16 cellular contexts compared by ENCODE assay signal in the genomic region with DNA sequence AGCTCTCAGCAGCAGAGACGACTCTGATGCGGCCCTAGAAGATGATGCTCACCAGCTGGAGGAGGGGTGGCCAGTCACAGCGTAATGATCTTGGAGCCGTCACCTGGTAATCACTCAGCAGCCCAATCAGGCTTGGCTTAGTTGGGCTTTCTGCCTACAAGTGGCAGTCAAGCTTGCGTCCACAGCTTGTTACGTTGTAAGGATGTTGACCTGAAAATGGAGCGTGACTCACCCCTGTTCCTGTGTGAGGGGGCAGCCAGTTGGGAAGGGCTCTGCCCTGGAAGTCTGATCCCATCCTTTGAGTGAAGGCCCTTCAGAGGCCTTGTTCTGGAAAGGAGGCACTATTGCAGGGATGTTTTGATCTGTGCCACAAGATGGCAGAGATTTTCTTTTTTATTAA. TPM values are rescaled to one million over a fixed set of nuclear protein-coding genes. Genes with fewer than 3 reads are reported as not detected.
DNase-seq lines count a peak whose midpoint lies in the region; ATAC-seq and TF ChIP-seq lines count a peak whose summit lies in the region.
"Had no signal": no experiment of that assay in that cellular context is flagged by ENCODE, and none has a peak within 500 bp of the region (broad histone marks: within the 10 kb centered on the region; RNA-seq: fewer than 3 reads in every experiment).

No MANE protein-coding gene starts in this region.

- H4K20me1 ChIP-seq in IMR-90 (ENCODE audit: insufficient read depth, low read length), result no peaks in the 10 kb centered on the region

- 92% methylated on average over 5 of the region's 7 CpGs; no CpG with 5 or more reads in 1 of the 2 experiments for WGBS in IMR-90 (ENCODE audit: extremely low coverage in 2 of 2, insufficient read length in 1 of 2), 2 experiments

- TF ChIP-seq CTCF in IMR-90 (conservative IDR thresholded peaks at IDR 0.05; ENCODE audit: low read depth, low read length), result no peak

- no peak overlapping the region for H3K14ac ChIP-seq in IMR-90 (replicated peaks; ENCODE audit: low read depth, low read length)

- H3K36me3 Mint-ChIP-seq in naive thymus-derived CD4-positive, alpha-beta T cell, result peaks cover 4 to 57% (median 16%) of the 10 kb centered on the region in 5 donors

- no peak overlapping the region for H3K56ac ChIP-seq in IMR-90 (ENCODE audit: extremely low read depth, insufficient read depth, low read length)

- no peaks in the 10 kb centered on the region for H3K9me3 ChIP-seq in IMR-90 (ENCODE audit: control insufficient read depth, insufficient read depth, low read length)
- no peaks in the 10 kb centered on the region for H3K9me3 ChIP-seq in naive thymus-derived CD4-positive, alpha-beta T cell (ENCODE audit: control insufficient read depth in 2 of 3, low read length in 3 of 3)

- no peak overlapping the region for H2AK5ac ChIP-seq in IMR-90 (ENCODE audit: low read depth, low read length)

- TF ChIP-seq RAD21 in IMR-90 (IDR thresholded peaks at IDR 0.05; ENCODE audit: low read length), result no peak

- BruUV-seq in IMR-90 (replicated peaks; lab: Mats Ljungman, UMichigan), result no TSS peak

- no peaks in the 10 kb centered on the region for H3K27me3 ChIP-seq in IMR-90 (ENCODE audit: control insufficient read depth, insufficient read depth, low read length)
- no peaks in the 10 kb centered on the region for H3K27me3 ChIP-seq in naive thymus-derived CD4-positive, alpha-beta T cell (ENCODE audit: control insufficient read depth in 2 of 2, insufficient read depth in 2 of 2, low read length in 2 of 2)

- H2AK9ac ChIP-seq in IMR-90 (replicated peaks; ENCODE audit: low read depth, low read length, poor library complexity), result no peak overlapping the region

- peaks cover 2% of the 10 kb centered on the region; the same call in 1 of the 2 replicates for H3K4me1 ChIP-seq in IMR-90 (ENCODE audit: control insufficient read depth, insufficient read depth, low read length)
- no peaks in the 10 kb centered on the region for H3K4me1 ChIP-seq in naive thymus-derived CD4-positive, alpha-beta T cell (ENCODE audit: control insufficient read depth in 2 of 2, insufficient read depth in 2 of 2, low read length in 2 of 2)

- no peak overlapping the region for H3K4me3 Mint-ChIP-seq in naive thymus-derived CD4-positive, alpha-beta T cell
- H3K4me3 Mint-ChIP-seq: activated T-helper 1 cell treated with anti-CD3 and anti-CD28 coated beads, Interleukin-12 subunit alpha, Interleukin-12 subunit beta, Interleukin-2, Interleukin-4 antibody, amounts not matched to agents 30 ng/mL and 10 ng/mL and 1 ng/mL, durations not matched to agents 14 hours and 24 hours and 36 hours; CD8-positive, alpha-beta T cell had no signal

- H3K9me3 Mint-ChIP-seq in naive thymus-derived CD4-positive, alpha-beta T cell, result no peaks in the 10 kb centered on the region
- H3K9me3 Mint-ChIP-seq: activated T-helper 1 cell treated with anti-CD3 and anti-CD28 coated beads, Interleukin-12 subunit alpha, Interleukin-12 subunit beta, Interleukin-2, Interleukin-4 antibody, amounts not matched to agents 30 ng/mL and 10 ng/mL and 1 ng/mL, durations not matched to agents 14 hours and 24 hours and 36 hours; CD8-positive, alpha-beta T cell had no signal

- no peak overlapping the region for H3K4me2 ChIP-seq in IMR-90 (ENCODE audit: low read depth, low read length)

- H3K27me3 Mint-ChIP-seq in naive thymus-derived CD4-positive, alpha-beta T cell, result no peaks in the 10 kb centered on the region

- H3K36me3 ChIP-seq in IMR-90 (ENCODE audit: control insufficient read depth, insufficient read depth, low read length), result peaks cover 17% of the 10 kb centered on the region
- H3K36me3 ChIP-seq in naive thymus-derived CD4-positive, alpha-beta T cell (ENCODE audit: control insufficient read depth in 2 of 3, insufficient read depth in 3 of 3, low read length in 3 of 3), result peaks cover 4 to 41% (median 9%) of the 10 kb centered on the region in 3 experiments

- no peak overlapping the region for H2AFZ ChIP-seq in IMR-90 (replicated peaks; ENCODE audit: low read length, poor library complexity)

- H2BK20ac ChIP-seq in IMR-90 (ENCODE audit: low read depth, low read length), result no peak overlapping the region

- POLR2A ChIA-PET in IMR-90 (lab: Charles Lee; ENCODE audit: unreplicated experiment), result no interaction called here
- POLR2A ChIA-PET in naive thymus-derived CD4-positive, alpha-beta T cell (lab: Charles Lee), result interaction anchor here (0.8 kb wide), 1 partner anchor 217 kb away, joined by 3 read pairs; no protein-coding TSS in a partner anchor

- H3K4me1 Mint-ChIP-seq in naive thymus-derived CD4-positive, alpha-beta T cell, result peaks cover 0 to 11% (median 4%) of the 10 kb centered on the region in 7 donors

- no peak for TF ChIP-seq POLR2A in IMR-90 (IDR thresholded peaks at IDR 0.05; ENCODE audit: low read depth, low read length)

- H2BK120ac ChIP-seq in IMR-90 (ENCODE audit: low read depth, low read length), result no peak overlapping the region

- H2BK15ac ChIP-seq in IMR-90 (ENCODE audit: low read depth, low read length), result no peak overlapping the region

- no peak overlapping the region for H3K4ac ChIP-seq in IMR-90 (ENCODE audit: low read depth, low read length)

- no peak overlapping the region for H4K8ac ChIP-seq in IMR-90 (ENCODE audit: low read depth in 2 of 2, low read length in 2 of 2)

- H3K9ac ChIP-seq in IMR-90 (ENCODE audit: low read depth, low read length), result no peak overlapping the region

- H3K27ac Mint-ChIP-seq in naive thymus-derived CD4-positive, alpha-beta T cell, result no peak overlapping the region
- H3K27ac Mint-ChIP-seq: activated T-helper 1 cell treated with anti-CD3 and anti-CD28 coated beads, Interleukin-12 subunit alpha, Interleukin-12 subunit beta, Interleukin-2, Interleukin-4 antibody, amounts not matched to agents 30 ng/mL and 10 ng/mL and 1 ng/mL, durations not matched to agents 14 hours and 24 hours and 36 hours; CD8-positive, alpha-beta T cell had no signal

- H3K18ac ChIP-seq in IMR-90 (ENCODE audit: low read depth, low read length), result no peak overlapping the region

- dilution Hi-C loops in IMR-90 (cut with HindIII; ENCODE audit: low sequenced_read_pairs, unreplicated experiment), result no loop called here

- intact Hi-C loops in IMR-90 (cut with micrococcal nuclease), result no loop called here
- intact Hi-C loops in posterior vena cava (cut with DNase I), result no loop called here
- intact Hi-C loops in naive thymus-derived CD4-positive, alpha-beta T cell (cut with micrococcal nuclease), result no loop called here

- DNase-seq in EH (ENCODE audit: low read depth) (peak; percentile 65), IMR-90 (peak; percentile 24), dedifferentiated amniotic fluid mesenchymal stem cell (ENCODE audit: extremely low spot score) (peak; percentile 57), posterior vena cava (ENCODE audit: low spot score) (peak; percentile 22), C1 segment of cervical spinal cord (lab: John Stamatoyannopoulos, UW) (no peak), DMS79 treated with DMSO at 0.1 percent for 48 hours (lab: John Stamatoyannopoulos, UW) (no peak)
- no peak for DNase-seq in naive thymus-derived CD4-positive, alpha-beta T cell
- DNase-seq: activated CD4-positive, alpha-beta T cell treated with anti-CD3 and anti-CD28 coated beads for 48 hours; CD8-positive, alpha-beta T cell; GF-D8; kidney; NCI-H1417; stimulated activated CD4-positive, alpha-beta T cell treated with anti-CD3 and anti-CD28 coated beads, Interleukin-1b, Interleukin-23, amount 100 ng/mL, for 48 hours had no signal

- H4K5ac ChIP-seq in IMR-90 (ENCODE audit: low read depth, low read length), result no peak overlapping the region

- CTCF ChIA-PET in IMR-90 (lab: Yijun Ruan, JAX), result no interaction called here
- CTCF ChIA-PET in naive thymus-derived CD4-positive, alpha-beta T cell (lab: Charles Lee), result no interaction called here

- in situ Hi-C loops in IMR-90 (cut with MboI; ENCODE audit: low sequenced_read_pairs), result loop anchor here (25.0 kb wide), 1 partner anchor 528 kb away; no protein-coding TSS in a partner anchor

- no peak overlapping the region for H3K23ac ChIP-seq in IMR-90 (ENCODE audit: low read depth, low read length)

- H3K4me3 ChIP-seq in IMR-90 (ENCODE audit: insufficient read depth, low read depth, low read length), result no peak overlapping the region
- H3K4me3 ChIP-seq in naive thymus-derived CD4-positive, alpha-beta T cell (ENCODE audit: low read length), result no peak overlapping the region
- H3K4me3 ChIP-seq: K562 had no signal

- no peak for ATAC-seq in IMR-90 (ENCODE audit: low read depth)
- ATAC-seq in naive thymus-derived CD4-positive, alpha-beta T cell, result no peak
- no peak for ATAC-seq in activated CD4-positive, CD25-positive, alpha-beta regulatory T cell treated with anti-CD3 and anti-CD28 coated beads, Interleukin-2, amount 50 U/mL, for 24 hours
- ATAC-seq: CD8-positive, alpha-beta T cell; K562 had no signal

- no peak overlapping the region for H3K27ac ChIP-seq in IMR-90 (ENCODE audit: insufficient read depth, low read length)
- no peak overlapping the region for H3K27ac ChIP-seq in naive thymus-derived CD4-positive, alpha-beta T cell (ENCODE audit: low read depth, low read length)

- H3K9me1 ChIP-seq in IMR-90 (ENCODE audit: insufficient read depth, low read length), result peaks cover 4% of the 10 kb centered on the region; the same call in 1 of the 2 replicates

- H2BK5ac ChIP-seq in IMR-90 (ENCODE audit: low read depth, low read length, poor library complexity, severe bottlenecking), result no peak overlapping the region

- no peak overlapping the region for H4K91ac ChIP-seq in IMR-90 (ENCODE audit: insufficient read depth, low read depth, low read length)

- H3K79me1 ChIP-seq in IMR-90 (ENCODE audit: low read depth in 1 of 2, low read length in 2 of 2), result no peaks in the 10 kb centered on the region; a peak in 1 of 4 replicates

TF ChIP-seq in IMR-90, 13 proteins besides CTCF, POLR2A, EP300 and RAD21 (continues in another document):
- TF ChIP-seq RFX5 (IDR thresholded peaks at IDR 0.05; ENCODE audit: low read depth, low read length), result no peak
- no peak for TF ChIP-seq CHD1 (IDR thresholded peaks at IDR 0.05; ENCODE audit: low read depth, low read length)
- TF ChIP-seq MXI1 (IDR thresholded peaks at IDR 0.05; ENCODE audit: borderline replicate concordance, low read depth, low read length), result no peak

RNA-seq across cellular contexts. Expression of a gene that starts 49.8 kb away (rescaled TPM):
- total RNA-seq in IMR-90 (2012; rRNA removed), result 1.3 and 1.4 TPM in 2 replicates
- 4.4 and 4.5 TPM in 2 replicates for polyA plus RNA-seq in IMR-90 (2012; rRNA removed)
- polyA plus RNA-seq in IMR-90 (2012; cell fraction: cytosol; rRNA removed), result 3.5 and 5.8 TPM in 2 replicates
- 5.9 and 9.4 TPM in 2 replicates for polyA plus RNA-seq in IMR-90 (2012; cell fraction: nucleus; rRNA removed; ENCODE audit: low replicate concordance)
- 1 to 10 TPM; 4.5 TPM for total RNA-seq in posterior vena cava
- 10 to 100 TPM in 2 of 5 experiments, 1 to 10 TPM in 3; 9.0 to 18.4 (median 10.0) TPM for total RNA-seq in naive thymus-derived CD4-positive, alpha-beta T cell
- 1 to 10 TPM; 2.7 to 7.4 TPM for polyA plus RNA-seq in naive thymus-derived CD4-positive, alpha-beta T cell

RNA-seq across cellular contexts. Expression of a gene that starts 52.9 kb away (rescaled TPM):
- total RNA-seq in IMR-90 (2012; rRNA removed) (3.6 and 5.0 TPM in 2 replicates), posterior vena cava (10 to 100 TPM; 10.4 to 11.8 TPM)
- 4.0 and 4.1 TPM in 2 replicates for polyA plus RNA-seq in IMR-90 (2012; rRNA removed)
- 1.5 and 2.1 TPM in 2 replicates for polyA plus RNA-seq in IMR-90 (2012; cell fraction: cytosol; rRNA removed)
- 17.0 and 18.2 TPM in 2 replicates for polyA plus RNA-seq in IMR-90 (2012; cell fraction: nucleus; rRNA removed; ENCODE audit: low replicate concordance)
- total RNA-seq in naive thymus-derived CD4-positive, alpha-beta T cell, result 10 to 100 TPM; 21.7 to 42.5 (median 25.7) TPM
- polyA plus RNA-seq in naive thymus-derived CD4-positive, alpha-beta T cell, result 1 to 10 TPM; 6.2 to 7.2 TPM

Comparison
In these comparisons a context has a peak if more than half of its experiments do, and no peak if none do; other contexts are left out.
1. DNase-seq: peak in EH (single experiment), IMR-90 (single experiment), dedifferentiated amniotic fluid mesenchymal stem cell (single experiment) and posterior vena cava (single experiment); none in C1 segment of cervical spinal cord (0 of 14), naive thymus-derived CD4-positive, alpha-beta T cell (0 of 9) and DMS79 treated with DMSO at 0.1 percent for 48 hours (single experiment).